Comparison of ENCODE assay signal across 8 cellular contexts in genomic region chr10:61896854-61897661, GRCh38. TPM values are rescaled to one million over a fixed set of nuclear protein-coding genes. Genes with fewer than 3 reads are reported as not detected.
DNase-seq lines count a peak whose midpoint lies in the region; ATAC-seq, FAIRE-seq and TF ChIP-seq lines count a peak whose summit lies in the region.

No MANE protein-coding gene starts in this region.

- H3K9me3 ChIP-seq in endocrine pancreas (ENCODE audit: control insufficient read depth, low read length) = no peaks in the 10 kb centered on the region

- H3K4me1 ChIP-seq in endocrine pancreas (ENCODE audit: control insufficient read depth, insufficient read depth, low read length) (peaks cover 14% of the 10 kb centered on the region), mesendoderm (ENCODE audit: control insufficient read depth, low read depth, low read length) (peaks cover 5% of the 10 kb centered on the region)

- H3K27me3 ChIP-seq in endocrine pancreas (ENCODE audit: control insufficient read depth, insufficient read depth, low read length) (no peaks in the 10 kb centered on the region), mesendoderm (ENCODE audit: insufficient read depth, low read length, poor library complexity) (peaks cover 2% of the 10 kb centered on the region)

- no peaks in the 10 kb centered on the region for H3K36me3 Mint-ChIP-seq in activated CD4-positive, alpha-beta memory T cell treated with anti-CD3 and anti-CD28 coated beads for 36 hours
- H3K36me3 Mint-ChIP-seq in stimulated activated naive CD8-positive, alpha-beta T cell treated with anti-CD3 and anti-CD28 coated beads, Interleukin-15, Interleukin-2, amounts not matched to agents 100 ng/mL and 50 ng/mL, for 24 hours (ENCODE audit: low read depth) = no peaks in the 10 kb centered on the region

- no peaks in the 10 kb centered on the region for H3K79me2 ChIP-seq in mesendoderm (ENCODE audit: control insufficient read depth, insufficient read depth, low read length)

- H3K56ac ChIP-seq in mesendoderm (ENCODE audit: low read length) = peak overlapping the region; percentile 89

- H3K9ac ChIP-seq in endocrine pancreas (ENCODE audit: control insufficient read depth, insufficient read depth, low read length) = peak overlapping the region; percentile 91
- peak overlapping the region; percentile 69 for H3K9ac ChIP-seq in mesendoderm (ENCODE audit: low read length)

- no peaks in the 10 kb centered on the region for H3K9me3 Mint-ChIP-seq in activated CD4-positive, alpha-beta memory T cell treated with anti-CD3 and anti-CD28 coated beads for 36 hours
- no peaks in the 10 kb centered on the region for H3K9me3 Mint-ChIP-seq in stimulated activated naive CD8-positive, alpha-beta T cell treated with anti-CD3 and anti-CD28 coated beads, Interleukin-15, Interleukin-2, amounts not matched to agents 100 ng/mL and 50 ng/mL, for 24 hours

- TF ChIP-seq POLR2A in GM12891 (IDR thresholded peaks at IDR 0.05; ENCODE audit: low read depth, low read length) = no peak

- no peaks in the 10 kb centered on the region for H3K36me3 ChIP-seq in endocrine pancreas (ENCODE audit: control insufficient read depth, insufficient read depth, low read length)
- H3K36me3 ChIP-seq in mesendoderm (ENCODE audit: control insufficient read depth, insufficient read depth, low read length) = no peaks in the 10 kb centered on the region

- H4K8ac ChIP-seq in mesendoderm (ENCODE audit: low read depth, low read length) = no peak overlapping the region

- peak overlapping the region; percentile 60 for H4K5ac ChIP-seq in mesendoderm (ENCODE audit: low read length)

- FAIRE-seq in GM12891 (lab: Jason Lieb, UNC) = peak; percentile 68

- WGBS in mesendoderm (ENCODE audit: extremely low coverage, insufficient coverage, low lambda C conversion rate) = no CpG with 5 or more reads among the region's 32 CpGs

- no peaks in the 10 kb centered on the region for H3K79me1 ChIP-seq in mesendoderm (ENCODE audit: low read length)

- H3K23ac ChIP-seq in mesendoderm (ENCODE audit: low read length) = no peak overlapping the region

- peak; percentile 79 for TF ChIP-seq CTCF in 22Rv1 (IDR thresholded peaks at IDR 0.05)

- H2AK5ac ChIP-seq in mesendoderm (ENCODE audit: low read length) = no peak overlapping the region

- H3K18ac ChIP-seq in mesendoderm (ENCODE audit: low read length) = peak overlapping the region; percentile 53

- H3K4ac ChIP-seq in mesendoderm (ENCODE audit: low read depth, low read length) = no peak overlapping the region

- CTCF ChIA-PET in activated CD4-positive, alpha-beta memory T cell treated with anti-CD3 and anti-CD28 coated beads for 36 hours (lab: Charles Lee) = interaction anchor here (0.6 to 2.4 kb wide), 45 partner anchors 8 to 1900 kb away, joined by 3 to 25 read pairs (median 4); no protein-coding TSS in a partner anchor

- H3K27me3 Mint-ChIP-seq in activated CD4-positive, alpha-beta memory T cell treated with anti-CD3 and anti-CD28 coated beads for 36 hours = no peaks in the 10 kb centered on the region
- H3K27me3 Mint-ChIP-seq in stimulated activated naive CD8-positive, alpha-beta T cell treated with anti-CD3 and anti-CD28 coated beads, Interleukin-15, Interleukin-2, amounts not matched to agents 100 ng/mL and 50 ng/mL, for 24 hours = no peaks in the 10 kb centered on the region

- H2BK5ac ChIP-seq in mesendoderm (ENCODE audit: low read length) = peak overlapping the region; percentile 27

- POLR2A ChIA-PET in activated CD4-positive, alpha-beta memory T cell treated with anti-CD3 and anti-CD28 coated beads for 36 hours (lab: Charles Lee) = interaction anchor here (0.6 to 1.8 kb wide), 8 partner anchors 37 to 368 kb away, joined by 3 to 10 read pairs (median 3); no protein-coding TSS in a partner anchor

- H3K4me1 Mint-ChIP-seq in activated CD4-positive, alpha-beta memory T cell treated with anti-CD3 and anti-CD28 coated beads for 36 hours (ENCODE audit: low read depth) = peaks cover 43% of the 10 kb centered on the region
- H3K4me1 Mint-ChIP-seq in stimulated activated naive CD8-positive, alpha-beta T cell treated with anti-CD3 and anti-CD28 coated beads, Interleukin-15, Interleukin-2, amounts not matched to agents 100 ng/mL and 50 ng/mL, for 24 hours (ENCODE audit: low read depth) = peaks cover 53% of the 10 kb centered on the region

- peak; percentile 66 for ATAC-seq in HG02642 (IDR thresholded peaks at IDR 0.05; ENCODE audit: poor library complexity, unreplicated experiment)

- peak overlapping the region; percentile 95 for H3K27ac Mint-ChIP-seq in activated CD4-positive, alpha-beta memory T cell treated with anti-CD3 and anti-CD28 coated beads for 36 hours
- peak overlapping the region; percentile 89 for H3K27ac Mint-ChIP-seq in stimulated activated naive CD8-positive, alpha-beta T cell treated with anti-CD3 and anti-CD28 coated beads, Interleukin-15, Interleukin-2, amounts not matched to agents 100 ng/mL and 50 ng/mL, for 24 hours

- peak overlapping the region; percentile 96 for H3K27ac ChIP-seq in 22Rv1
- no peak overlapping the region for H3K27ac ChIP-seq in mesendoderm (ENCODE audit: low read depth, low read length)

- peak overlapping the region; percentile 77 for H3K4me2 ChIP-seq in mesendoderm (ENCODE audit: low read length)

- DNase-seq in GM12891 (ENCODE audit: insufficient read length, low spot score) (peak; percentile 45), NAMALWA (ENCODE audit: low spot score) (peak; percentile 94), mesendoderm (peak; percentile 96)
- peak; percentile 70 for DNase-seq in activated CD4-positive, alpha-beta memory T cell treated with anti-CD3 and anti-CD28 coated beads for 36 hours

- H3K4me3 Mint-ChIP-seq in activated CD4-positive, alpha-beta memory T cell treated with anti-CD3 and anti-CD28 coated beads for 36 hours = peak overlapping the region; percentile 66
- peak overlapping the region; percentile 76 for H3K4me3 Mint-ChIP-seq in stimulated activated naive CD8-positive, alpha-beta T cell treated with anti-CD3 and anti-CD28 coated beads, Interleukin-15, Interleukin-2, amounts not matched to agents 100 ng/mL and 50 ng/mL, for 24 hours

- H3K4me3 ChIP-seq in endocrine pancreas (ENCODE audit: control insufficient read depth, insufficient read depth, low read length) (peak overlapping the region; percentile 45), mesendoderm (ENCODE audit: low read length) (peak overlapping the region; percentile 24)

- no peak overlapping the region for H2BK120ac ChIP-seq in mesendoderm (ENCODE audit: low read depth, low read length)

- H2BK15ac ChIP-seq in mesendoderm (replicated peaks; ENCODE audit: low read depth) = no peak overlapping the region

- intact Hi-C loops in activated CD4-positive, alpha-beta memory T cell treated with anti-CD3 and anti-CD28 coated beads for 36 hours (cut with micrococcal nuclease) = loop anchor here (1.0 to 5.0 kb wide), 4 partner anchors 15 to 530 kb away; no protein-coding TSS in a partner anchor

TF ChIP-seq in GM12891, 5 proteins besides CTCF, POLR2A, EP300 and RAD21:
- TF ChIP-seq TAF1 (IDR thresholded peaks at IDR 0.05; ENCODE audit: low read depth, low read length) (no peak), PAX5 (IDR thresholded peaks at IDR 0.05; ENCODE audit: insufficient read depth, low read length, severe bottlenecking) (peak; percentile 80), POU2F2 (IDR thresholded peaks at IDR 0.05; ENCODE audit: low read depth, low read length) (no peak), POLR2AphosphoS5 (IDR thresholded peaks at IDR 0.05; ENCODE audit: low read depth, low read length) (no peak), SPI1 (IDR thresholded peaks at IDR 0.05; ENCODE audit: low read depth, low read length) (no peak)

RNA-seq across cellular contexts. Expression of gene ARID5B, which starts 4.4 kb away (rescaled TPM):
- 1.9 TPM for polyA plus RNA-seq in GM12891 (2012; ENCODE audit: low read depth, missing spikeins)
- 10 to 100 TPM; 79.4 to 79.6 TPM for total RNA-seq in activated CD4-positive, alpha-beta memory T cell treated with anti-CD3 and anti-CD28 coated beads for 36 hours
- polyA plus RNA-seq in mesendoderm (2013, experiment 1 of 2) = 2.1 TPM
- 2.0 TPM for polyA plus RNA-seq in mesendoderm (2013, experiment 2 of 2)

Comparison
In these comparisons a context has a peak if more than half of its experiments do, and no peak if none do; other contexts are left out.
1. DNase-seq: peak in every context shown above with its lines; median percentile 96 in mesendoderm; 94 in NAMALWA; 70 in activated CD4-positive, alpha-beta memory T cell treated with anti-CD3 and anti-CD28 coated beads for 36 hours; 45 in GM12891.